In genomic region chr15:59532770-59533379, GRCh38 we compare ENCODE assay signal across 1 cellular context.
TF ChIP-seq lines count a peak whose summit lies in the region.

No MANE protein-coding gene starts in this region.

TF ChIP-seq in K562, 482 proteins besides CTCF, POLR2A, EP300 and RAD21 (continued from another document):
- no peak for TF ChIP-seq FOXP4 (CRISPR knock-in tag; IDR thresholded peaks at IDR 0.05; ENCODE audit: borderline replicate concordance)
- TF ChIP-seq DDX20 (tag; IDR thresholded peaks at IDR 0.05; ENCODE audit: low read depth) = no peak
- TF ChIP-seq THRAP3 (IDR thresholded peaks at IDR 0.05; ENCODE audit: borderline replicate concordance) = no peak
- no peak for TF ChIP-seq USF1 (CRISPR knock-in tag; IDR thresholded peaks at IDR 0.05)
- TF ChIP-seq ELF1 (tag; IDR thresholded peaks at IDR 0.05) = no peak
- no peak for TF ChIP-seq HOXB6 (CRISPR knock-in tag; IDR thresholded peaks at IDR 0.05; ENCODE audit: borderline replicate concordance)
- TF ChIP-seq HMG20A (CRISPR knock-in tag; conservative IDR thresholded peaks at IDR 0.05) = 0 out of 2 replicates have a peak, but pooled peaks have one; percentile 29
- no peak for TF ChIP-seq ELF2 (CRISPR knock-in tag; IDR thresholded peaks at IDR 0.05)
- peak; percentile 41; the same call in 1 of the 2 replicates for TF ChIP-seq CC2D1A (IDR thresholded peaks at IDR 0.05)
- no peak for TF ChIP-seq ZNF561 (CRISPR knock-in tag; conservative IDR thresholded peaks at IDR 0.05)
- no peak for TF ChIP-seq MLX (CRISPR knock-in tag; conservative IDR thresholded peaks at IDR 0.05)
- no peak for TF ChIP-seq CBFB (CRISPR knock-in tag; IDR thresholded peaks at IDR 0.05)
- TF ChIP-seq ZNF449 (CRISPR knock-in tag; IDR thresholded peaks at IDR 0.05) = no peak
- peak; percentile 7 for TF ChIP-seq MEIS2 (IDR thresholded peaks at IDR 0.05; ENCODE audit: partially characterized antibody)
- TF ChIP-seq PHB (CRISPR knock-in tag; IDR thresholded peaks at IDR 0.05) = no peak
- no peak for TF ChIP-seq GATAD2A (IDR thresholded peaks at IDR 0.05)
- TF ChIP-seq ZNF740 (CRISPR knock-in tag; IDR thresholded peaks at IDR 0.05) = no peak
- no peak for TF ChIP-seq ZNF740 (tag; IDR thresholded peaks at IDR 0.05)
- no peak for TF ChIP-seq RBM15 (IDR thresholded peaks at IDR 0.05; ENCODE audit: insufficient read depth, low read length)
- no peak for TF ChIP-seq BACH1 (tag; IDR thresholded peaks at IDR 0.05)
TF ChIP-seq in K562: peak in this region for 6.
